In the genomic region with DNA sequence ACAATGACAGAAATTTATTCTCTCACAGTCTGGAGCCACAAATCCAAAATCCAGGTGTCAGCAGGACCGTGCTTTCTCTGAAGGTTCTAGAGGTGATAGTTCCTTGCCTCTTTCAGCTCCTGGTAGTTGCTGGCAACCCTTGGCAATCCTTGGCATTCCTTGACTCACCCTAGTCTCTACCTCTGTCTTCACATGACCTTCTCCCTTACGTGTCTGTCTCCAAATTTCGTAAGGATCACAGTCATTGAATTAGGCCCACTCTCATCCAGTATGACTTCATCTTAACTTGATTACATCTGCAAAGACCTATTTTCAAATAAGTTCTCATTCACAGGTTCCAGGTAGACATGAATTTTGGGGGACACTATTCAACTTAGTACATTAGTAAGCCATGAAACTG, we compare ENCODE assay signal across 11 cellular contexts.
"Had no signal": no experiment of that assay in that cellular context is flagged by ENCODE, and none has a peak within 500 bp of the region (broad histone marks: within the 10 kb centered on the region; RNA-seq: fewer than 3 reads in every experiment).

No MANE protein-coding gene starts in this region.

- DNase-seq: activated effector memory CD4-positive, alpha-beta T cell treated with Interleukin-2 at 50 U/mL for 16 hours; activated T-cell treated with anti-CD3 and anti-CD28 coated beads, Interleukin-2, amount 50 U/mL, for 1 hour; kidney glomerular epithelial cell; SK-N-SH; T-helper 17 cell; trophoblast cell had no signal

- H3K4me3 Mint-ChIP-seq: mesothelial cell of epicardium; stimulated activated memory B cell treated with anti-CD40 and anti-IgM and Interleukin-4, amounts not matched to agents 10 μg/mL and 1 μg/mL and 100 μg/mL, for 72 hours; T-helper 17 cell had no signal

- H3K27me3 Mint-ChIP-seq: stimulated activated memory B cell treated with anti-CD40 and anti-IgM and Interleukin-4, amounts not matched to agents 10 μg/mL and 1 μg/mL and 100 μg/mL, for 72 hours; T-helper 17 cell had no signal

- H3K9ac ChIP-seq: SK-N-SH had no signal

- H3K9me3 ChIP-seq: SK-N-SH had no signal

- ATAC-seq: activated CD4-positive, CD25-positive, alpha-beta regulatory T cell treated with anti-CD3 and anti-CD28 coated beads, Interleukin-2, amount 50 U/mL, for 24 hours; activated naive CD4-positive, alpha-beta T cell treated with anti-CD3 and anti-CD28 coated beads, Interleukin-2, amount 50 U/mL, for 72 hours; stimulated activated memory B cell treated with anti-CD40 and anti-IgM and Interleukin-4, amounts not matched to agents 10 μg/mL and 1 μg/mL and 100 μg/mL, for 72 hours; T-helper 17 cell had no signal

- H3K27ac Mint-ChIP-seq: activated naive CD4-positive, alpha-beta T cell treated with anti-CD3 and anti-CD28 coated beads, Interleukin-2, amount 50 U/mL, for 72 hours; mesothelial cell of epicardium; stimulated activated memory B cell treated with anti-CD40 and anti-IgM and Interleukin-4, amounts not matched to agents 10 μg/mL and 1 μg/mL and 100 μg/mL, for 72 hours; T-helper 17 cell had no signal

- H3K27me3 ChIP-seq: hepatocyte had no signal

- H3K36me3 Mint-ChIP-seq: mesothelial cell of epicardium; stimulated activated memory B cell treated with anti-CD40 and anti-IgM and Interleukin-4, amounts not matched to agents 10 μg/mL and 1 μg/mL and 100 μg/mL, for 72 hours had no signal

- H3K4me3 ChIP-seq: hepatocyte had no signal
